In the genomic region with DNA sequence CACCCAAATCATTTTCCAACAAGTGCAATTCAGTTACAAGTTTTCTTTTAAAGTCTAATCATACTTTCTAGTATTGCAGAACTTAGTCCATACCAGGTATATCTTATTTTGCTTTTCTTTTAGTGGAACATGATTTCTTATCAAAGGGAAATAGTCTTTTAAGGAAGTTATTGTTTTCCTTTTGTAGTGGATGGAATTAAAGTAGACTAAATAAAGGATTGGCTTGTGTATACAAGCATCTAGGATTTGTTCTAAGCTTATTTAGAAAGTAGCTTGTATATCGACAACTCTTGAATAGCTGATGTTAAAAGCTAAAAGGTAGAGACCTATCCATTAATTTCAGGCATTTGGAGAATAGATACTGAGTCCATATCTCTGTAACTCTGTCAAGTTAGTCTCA, we compare ENCODE assay signal across 25 cellular contexts. TPM values are rescaled to one million over a fixed set of nuclear protein-coding genes. Genes with fewer than 3 reads are reported as not detected.
A peak's percentile ranks its signal among the peaks of the same experiment; 100 is the strongest.
DNase-seq lines count a peak whose midpoint lies in the region; ATAC-seq, FAIRE-seq and TF ChIP-seq lines count a peak whose summit lies in the region.
"Had no signal": no experiment of that assay in that cellular context is flagged by ENCODE, and none has a peak within 500 bp of the region (broad histone marks: within the 10 kb centered on the region; RNA-seq: fewer than 3 reads in every experiment).

No MANE protein-coding gene starts in this region.

- DNase-seq in heart left ventricle: no peak
- no peak for DNase-seq in cardiac septum (ENCODE audit: low spot score)
- DNase-seq in left colon: no peak
- DNase-seq in upper lobe of left lung: no peak
- DNase-seq in T-helper 1 cell: no peak
- DNase-seq: activated CD4-positive, alpha-beta memory T cell treated with anti-CD3 and anti-CD28 coated beads, Interleukin-2, amount 10 ng/mL, durations not matched to agents 7 days and 5 days; activated naive CD4-positive, alpha-beta T cell treated with Interleukin-2 at 50 U/mL for 16 hours; activated T-cell treated with anti-CD3 and anti-CD28 coated beads, Interleukin-2, amount 50 U/mL, for 1 hour; EL; Karpas-422; naive thymus-derived CD8-positive, alpha-beta T cell; NCI-H1092 treated with DMSO at 0.1 percent for 48 hours; NCI-H2107; NCI-H510A treated with DMSO at 0.1 percent for 48 hours; pancreas; sigmoid colon; stimulated activated CD4-positive, alpha-beta T cell treated with anti-CD3 and anti-CD28 coated beads, Interleukin-2, amount 100 ng/mL, for 24 hours; WERI-Rb-1 had no signal

- H3K27me3 ChIP-seq in heart left ventricle (no peaks in the 10 kb centered on the region), upper lobe of left lung (no peaks in the 10 kb centered on the region)
- H3K27me3 ChIP-seq: ascending aorta, pancreas, sigmoid colon had no signal

- H3K36me3 ChIP-seq in heart left ventricle (no peaks in the 10 kb centered on the region), upper lobe of left lung (no peaks in the 10 kb centered on the region)
- H3K36me3 ChIP-seq: ascending aorta, pancreas, sigmoid colon, WERI-Rb-1 had no signal

- peaks cover 0 to 52% (median 15%) of the 10 kb centered on the region in 12 donors for H3K4me1 ChIP-seq in heart left ventricle
- peaks cover 35 to 58% (median 46%) of the 10 kb centered on the region in 4 donors for H3K4me1 ChIP-seq in upper lobe of left lung

- ATAC-seq in heart left ventricle (no peak), left colon (peak; percentile 70), upper lobe of left lung (ENCODE audit: low FRiP score in 2 of 2) (no peak), HG03045 (IDR thresholded peaks at IDR 0.05; ENCODE audit: unreplicated experiment) (no peak), GM18502 (IDR thresholded peaks at IDR 0.05; ENCODE audit: poor library complexity, unreplicated experiment) (no peak)
- ATAC-seq: naive thymus-derived CD8-positive, alpha-beta T cell; Right ventricle myocardium inferior had no signal

- TF ChIP-seq CTCF in heart left ventricle (IDR thresholded peaks at IDR 0.05) (no peak), upper lobe of left lung (IDR thresholded peaks at IDR 0.05) (no peak)

- whole genome bisulfite sequencing in heart left ventricle, 4 donors: 68 to 72% (median 70%) methylated on average over 1 of the region's 1 CpG
- 37 to 44% methylated on average over 1 of the region's 1 CpG for WGBS in upper lobe of left lung, 2 donors

- H3K27ac ChIP-seq in heart left ventricle: peak overlapping the region in 7 of 12 donors; percentile 26 to 63 (median 47)
- H3K27ac ChIP-seq in upper lobe of left lung: peak overlapping the region; percentile 19 to 77 (median 46)
- H3K27ac ChIP-seq: sigmoid colon, WERI-Rb-1 had no signal

- H3K4me3 ChIP-seq in heart left ventricle (peak overlapping the region in 5 of 12 donors; percentile 2 to 8 (median 3)), upper lobe of left lung (peak overlapping the region in 1 of 4 donors; percentile 23)
- H3K4me3 ChIP-seq: ascending aorta, pancreas, sigmoid colon had no signal

- H3K9me3 ChIP-seq in heart left ventricle (no peaks in the 10 kb centered on the region), upper lobe of left lung (no peaks in the 10 kb centered on the region)
- H3K9me3 ChIP-seq: ascending aorta, pancreas, sigmoid colon had no signal

- no peak for TF ChIP-seq POLR2A in heart left ventricle (IDR thresholded peaks at IDR 0.05)
- no peak for TF ChIP-seq POLR2A in upper lobe of left lung (IDR thresholded peaks at IDR 0.05)

- TF ChIP-seq EP300 in upper lobe of left lung (IDR thresholded peaks at IDR 0.05): no peak

- intact Hi-C loops in heart left ventricle (cut with DNase I): no loop called here
- intact Hi-C loops in cardiac septum (cut with DNase I): no loop called here
- intact Hi-C loops in left colon (cut with DNase I, micrococcal nuclease): no loop called here

- FAIRE-seq in colon (lab: Jason Lieb, UNC): peak; percentile 92
- FAIRE-seq: H1, HTR-8/SVneo had no signal

RNA-seq across cellular contexts. Expression of gene DCBLD1, which starts 14.8 kb away (rescaled TPM):
- total RNA-seq in heart left ventricle (10 to 100 TPM in 1 of 9 donors, 1 to 10 TPM in 8; 3.1 to 11.4 (median 4.1) TPM), cardiac septum (3.8 TPM), left colon (10 to 100 TPM; 14.5 to 17.1 TPM), upper lobe of left lung (10 to 100 TPM; 12.5 to 48.1 (median 19.6) TPM)
- 1 to 10 TPM; 2.9 to 3.5 TPM for polyA plus RNA-seq in heart left ventricle
